26 cellular contexts compared by ENCODE assay signal in genomic region chr2:11901351-11902069, GRCh38.
DNase-seq lines count a peak whose midpoint lies in the region; ATAC-seq and TF ChIP-seq lines count a peak whose summit lies in the region.
"Had no signal": no experiment of that assay in that cellular context is flagged by ENCODE, and none has a peak within 500 bp of the region (broad histone marks: within the 10 kb centered on the region; RNA-seq: fewer than 3 reads in every experiment).

No MANE protein-coding gene starts in this region.

- no TSS peak for BruUV-seq in HCT116 (replicated peaks; lab: Mats Ljungman, UMichigan)

- no peaks in the 10 kb centered on the region for H4K20me1 ChIP-seq in HCT116 (ENCODE audit: insufficient read depth)
- H4K20me1 ChIP-seq in fibroblast of lung (ENCODE audit: control insufficient read depth, extremely low read depth, insufficient read depth, low read length): no peaks in the 10 kb centered on the region
- H4K20me1 ChIP-seq: BLaER1 treated with 17β-estradiol and CSF1 and Interleukin-3, amounts not matched to agents 10 nM and 100 nM had no signal

- peaks cover 0 to 3% (median 0%) of the 10 kb centered on the region in 7 donors for H3K9me3 Mint-ChIP-seq in CD14-positive monocyte
- H3K9me3 Mint-ChIP-seq in nephron progenitor cell: no peaks in the 10 kb centered on the region
- H3K9me3 Mint-ChIP-seq: CD4-positive, alpha-beta memory T cell had no signal

- H3K79me2 ChIP-seq in HCT116 (ENCODE audit: insufficient read depth, low read length) (no peaks in the 10 kb centered on the region), fibroblast of lung (ENCODE audit: control insufficient read depth, insufficient read depth, low read length) (no peaks in the 10 kb centered on the region)

- H2AFZ ChIP-seq in HCT116 (ENCODE audit: low read depth, low read length, poor library complexity, severe bottlenecking): no peak overlapping the region
- H2AFZ ChIP-seq in fibroblast of lung (ENCODE audit: low read length): no peak overlapping the region
- H2AFZ ChIP-seq: PC-9 had no signal

- H3K4me3 ChIP-seq in HCT116 (replicated peaks in 1 of 2; ENCODE audit: low read depth in 1 of 2, low read length in 2 of 2) (no peak overlapping the region), fibroblast of lung (replicated peaks in 1 of 4; ENCODE audit: control extremely low read depth in 1 of 4, insufficient read depth in 1 of 4, low read depth in 3 of 4, low read length in 4 of 4) (no peak overlapping the region), esophagus muscularis mucosa (no peak overlapping the region)
- H3K4me3 ChIP-seq: BLaER1 treated with 17β-estradiol and CSF1 and Interleukin-3, amounts not matched to agents 10 nM and 100 nM; HAP-1; PC-9; SJCRH30 had no signal

- H3K9ac ChIP-seq in HCT116 (ENCODE audit: low read length): no peak overlapping the region
- H3K9ac ChIP-seq in fibroblast of lung (ENCODE audit: insufficient read depth, low read length): peak overlapping the region; percentile 7
- H3K9ac ChIP-seq: BLaER1 treated with 17β-estradiol and CSF1 and Interleukin-3, amounts not matched to agents 10 nM and 100 nM had no signal

- 94% methylated on average over 14 of the region's 16 CpGs for WGBS in esophagus muscularis mucosa

- ATAC-seq in HCT116: peak; percentile 47; the same call in 1 of the 2 replicates
- ATAC-seq in GM19324 (IDR thresholded peaks at IDR 0.05; ENCODE audit: low FRiP score, unreplicated experiment): no peak
- ATAC-seq in HG03521 (IDR thresholded peaks at IDR 0.05; ENCODE audit: unreplicated experiment): no peak
- ATAC-seq: Right ventricle myocardium inferior, SK-N-SH treated with all-trans-retinoic acid at 6 μM for 48 hours had no signal

- peaks cover 61% of the 10 kb centered on the region for H3K4me1 Mint-ChIP-seq in CD14-positive monocyte
- H3K4me1 Mint-ChIP-seq in nephron progenitor cell: no peaks in the 10 kb centered on the region
- H3K4me1 Mint-ChIP-seq: CD4-positive, alpha-beta memory T cell had no signal

- H3K36me3 Mint-ChIP-seq in CD14-positive monocyte (peaks cover 3 to 10% of the 10 kb centered on the region in 2 donors), nephron progenitor cell (ENCODE audit: low read depth) (no peaks in the 10 kb centered on the region)
- H3K36me3 Mint-ChIP-seq: CD4-positive, alpha-beta memory T cell had no signal

- no peaks in the 10 kb centered on the region for H3K9me3 ChIP-seq in HCT116 (ENCODE audit: control insufficient read depth in 1 of 2, insufficient read depth in 1 of 2, low read depth in 1 of 2, low read length in 2 of 2)
- no peaks in the 10 kb centered on the region for H3K9me3 ChIP-seq in fibroblast of lung (ENCODE audit: control insufficient read depth, insufficient read depth, low read depth, low read length)
- H3K9me3 ChIP-seq in esophagus muscularis mucosa: no peaks in the 10 kb centered on the region
- H3K9me3 ChIP-seq: HAP-1, SJCRH30 had no signal

- H3K27ac ChIP-seq in HCT116 (ENCODE audit: low read depth, low read length) (no peak overlapping the region), fibroblast of lung (ENCODE audit: insufficient read depth, low read length) (no peak overlapping the region), esophagus muscularis mucosa (replicated peaks in 1 of 4) (no peak overlapping the region)
- H3K27ac ChIP-seq: BLaER1 treated with 17β-estradiol and CSF1 and Interleukin-3, amounts not matched to agents 10 nM and 100 nM; PC-9; SJCRH30 had no signal

- H3K4me3 Mint-ChIP-seq in CD14-positive monocyte (no peak overlapping the region), nephron progenitor cell (no peak overlapping the region)
- H3K4me3 Mint-ChIP-seq: CD4-positive, alpha-beta memory T cell had no signal

- H3K36me3 ChIP-seq in HCT116 (ENCODE audit: control insufficient read depth in 1 of 2, insufficient read depth in 2 of 2, low read length in 2 of 2) (no peaks in the 10 kb centered on the region), fibroblast of lung (ENCODE audit: control insufficient read depth, insufficient read depth, low read length) (no peaks in the 10 kb centered on the region), esophagus muscularis mucosa (no peaks in the 10 kb centered on the region)
- H3K36me3 ChIP-seq: BLaER1 treated with 17β-estradiol and CSF1 and Interleukin-3, amounts not matched to agents 10 nM and 100 nM; HAP-1; SJCRH30 had no signal

- H3K27me3 ChIP-seq in HCT116 (ENCODE audit: insufficient read depth, low read length) (no peaks in the 10 kb centered on the region), fibroblast of lung (ENCODE audit: control insufficient read depth, insufficient read depth, low read length) (no peaks in the 10 kb centered on the region), esophagus muscularis mucosa (no peaks in the 10 kb centered on the region)
- H3K27me3 ChIP-seq: BLaER1 treated with 17β-estradiol and CSF1 and Interleukin-3, amounts not matched to agents 10 nM and 100 nM; SJCRH30 had no signal

- intact Hi-C loops in CD14-positive monocyte (cut with micrococcal nuclease): loop anchor here (5.0 to 10.0 kb wide), 3 partner anchors 34 to 113 kb away; no protein-coding TSS in a partner anchor
- intact Hi-C loops in HCT116 (cut with micrococcal nuclease): no loop called here
- intact Hi-C loops in esophagus muscularis mucosa (cut with DNase I): no loop called here

- DNase-seq in CD14-positive monocyte (ENCODE audit: low spot score) (no peak), HCT116 (ENCODE audit: low read depth, low spot score) (no peak), fibroblast of lung (ENCODE audit: low read depth in 2 of 2) (no peak), nephron progenitor cell (peak; percentile 6), esophagus muscularis mucosa (ENCODE audit: extremely low spot score) (no peak), DMS153 (lab: John Stamatoyannopoulos, UW) (no peak)
- DNase-seq: CD4-positive, alpha-beta memory T cell; COR-L47; DMS79; EL; GF-D8; NCI-H1105; NCI-H1436 treated with DMSO at 0.1 percent for 48 hours; NCI-H187 treated with DMSO at 0.1 percent for 48 hours; NCI-H2107; NCI-H524; NCI-H748 treated with DMSO at 0.1 percent for 48 hours; NK-92 treated with Interleukin-12 subunit alpha and Interleukin-12 subunit beta, amount 100 ng/mL, for 24 hours; PC-9; SJCRH30 had no signal

- RAD21 ChIA-PET in HCT116 (lab: Charles Lee; ENCODE audit: low non-redundant PET in 1 of 2, low total read pairs in 2 of 2, uncharacterized antibody in 2 of 2, unreplicated experiment in 2 of 2): no interaction called here

- H3K9me2 ChIP-seq in HCT116 (ENCODE audit: insufficient read depth): no peaks in the 10 kb centered on the region

- H3K27me3 Mint-ChIP-seq in CD14-positive monocyte (ENCODE audit: low read depth in 3 of 3): peaks cover 0 to 4% (median 3%) of the 10 kb centered on the region in 3 donors
- peaks cover 2% of the 10 kb centered on the region for H3K27me3 Mint-ChIP-seq in nephron progenitor cell (ENCODE audit: low read depth, poor library complexity)
- H3K27me3 Mint-ChIP-seq: CD4-positive, alpha-beta memory T cell had no signal

- POLR2A ChIA-PET in HCT116 (lab: Charles Lee): no interaction called here

- CTCF ChIA-PET in HCT116 (lab: Charles Lee): no interaction called here

- H3K4me1 ChIP-seq in HCT116 (ENCODE audit: control insufficient read depth in 1 of 2, insufficient read depth in 2 of 2, low read length in 2 of 2) (no peaks in the 10 kb centered on the region), fibroblast of lung (ENCODE audit: control insufficient read depth, extremely low read depth, insufficient read depth, low read length) (no peaks in the 10 kb centered on the region), esophagus muscularis mucosa (no peaks in the 10 kb centered on the region)
- H3K4me1 ChIP-seq: HAP-1, SJCRH30 had no signal

- H3K4me2 ChIP-seq in HCT116 (ENCODE audit: low read length): no peak overlapping the region
- no peak overlapping the region for H3K4me2 ChIP-seq in fibroblast of lung (ENCODE audit: extremely low read depth, insufficient read depth, low read length)
- H3K4me2 ChIP-seq: BLaER1 treated with 17β-estradiol and CSF1 and Interleukin-3, amounts not matched to agents 10 nM and 100 nM; PC-9 had no signal

- TF ChIP-seq EP300 in esophagus muscularis mucosa (IDR thresholded peaks at IDR 0.05): no peak

- TF ChIP-seq POLR2A in HCT116 (IDR thresholded peaks at IDR 0.05; ENCODE audit: borderline replicate concordance, extremely low read depth, insufficient read depth, insufficient read length) (no peak), esophagus muscularis mucosa (IDR thresholded peaks at IDR 0.05; ENCODE audit: low read depth) (no peak)

- no peak for TF ChIP-seq RAD21 in HCT116 (IDR thresholded peaks at IDR 0.05; ENCODE audit: low read depth)

- TF ChIP-seq CTCF in CD14-positive monocyte (IDR thresholded peaks at IDR 0.05): no peak
- no peak for TF ChIP-seq CTCF in HCT116 (IDR thresholded peaks at IDR 0.05 in 2 of 3, conservative IDR thresholded peaks at IDR 0.05 in 1 of 3; ENCODE audit: borderline replicate concordance in 1 of 3, insufficient read depth in 1 of 3, low read depth in 2 of 3, low read length in 2 of 3)
- TF ChIP-seq CTCF in fibroblast of lung (conservative IDR thresholded peaks at IDR 0.05 in 1 of 2, IDR thresholded peaks at IDR 0.05 in 1 of 2; ENCODE audit: low read depth in 1 of 2, low read length in 2 of 2): no peak
- no peak for TF ChIP-seq CTCF in nephron progenitor cell (IDR thresholded peaks at IDR 0.05)
- no peak for TF ChIP-seq CTCF in esophagus muscularis mucosa (IDR thresholded peaks at IDR 0.05)

- peak overlapping the region in 4 of 7 donors; percentile 36 to 83 (median 63) for H3K27ac Mint-ChIP-seq in CD14-positive monocyte
- no peak overlapping the region for H3K27ac Mint-ChIP-seq in nephron progenitor cell

TF ChIP-seq in HCT116, 20 proteins besides CTCF, POLR2A, EP300 and RAD21 (continues in another document):
- TF ChIP-seq SRF (IDR thresholded peaks at IDR 0.05; ENCODE audit: low read depth): no peak
- no peak for TF ChIP-seq ZFX (IDR thresholded peaks at IDR 0.05)
- no peak for TF ChIP-seq FOSL1 (IDR thresholded peaks at IDR 0.05; ENCODE audit: low read depth)
- TF ChIP-seq ELF1 (IDR thresholded peaks at IDR 0.05; ENCODE audit: borderline replicate concordance, low read depth): no peak
- no peak for TF ChIP-seq EZH2 (IDR thresholded peaks at IDR 0.05)
- TF ChIP-seq YY1 (IDR thresholded peaks at IDR 0.05; ENCODE audit: extremely low read depth, insufficient replicate concordance, low read depth, low read length): no peak
- no peak for TF ChIP-seq ZNF274 (IDR thresholded peaks at IDR 0.05; ENCODE audit: low read depth, low read length)
- TF ChIP-seq SIN3A (IDR thresholded peaks at IDR 0.05; ENCODE audit: low read depth): no peak

Comparison
In these comparisons a context has a peak if more than half of its experiments do, and no peak if none do; other contexts are left out.
1. intact Hi-C loops: an anchor here in CD14-positive monocyte (5.0 to 10.0 kb wide); none called in HCT116 and esophagus muscularis mucosa.